18 cellular contexts compared by ENCODE assay signal in the genomic region with DNA sequence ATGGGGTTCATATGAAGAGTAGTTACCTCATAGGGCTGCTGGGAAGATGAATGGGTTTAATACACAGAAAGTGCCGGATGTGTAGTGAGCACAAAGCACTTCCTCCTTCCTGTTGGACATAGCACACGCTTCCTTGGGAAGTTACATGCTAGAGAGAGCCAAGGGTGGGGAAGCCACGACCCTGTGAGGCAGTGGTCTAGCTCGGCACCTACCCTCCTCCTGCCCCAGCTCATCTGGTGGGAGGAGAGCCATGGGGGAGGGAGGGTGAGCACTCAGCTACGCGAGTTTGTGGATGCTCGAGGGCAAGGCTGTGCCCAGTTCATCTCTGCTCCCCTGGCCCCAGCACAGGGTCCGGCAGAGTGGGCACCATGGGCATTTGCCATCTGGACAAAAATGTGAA. TPM values are rescaled to one million over a fixed set of nuclear protein-coding genes. Genes with fewer than 3 reads are reported as not detected.
DNase-seq lines count a peak whose midpoint lies in the region; ATAC-seq and TF ChIP-seq lines count a peak whose summit lies in the region.
"Had no signal": no experiment of that assay in that cellular context is flagged by ENCODE, and none has a peak within 500 bp of the region (broad histone marks: within the 10 kb centered on the region; RNA-seq: fewer than 3 reads in every experiment).

No MANE protein-coding gene starts in this region.

- no peak overlapping the region for H3K4me3 ChIP-seq in RWPE2 (ENCODE audit: severe bottlenecking)
- H3K4me3 ChIP-seq: dorsolateral prefrontal cortex, hepatocyte, thyroid gland had no signal

- H3K4me3 Mint-ChIP-seq in activated CD8-positive, alpha-beta T cell treated with anti-CD3 and anti-CD28 coated beads, Interleukin-2, amount 10 ng/mL, durations not matched to agents 7 days and 5 days: no peak overlapping the region
- H3K4me3 Mint-ChIP-seq in activated CD8-positive, alpha-beta T cell treated with anti-CD3 and anti-CD28 coated beads for 36 hours: no peak overlapping the region
- H3K4me3 Mint-ChIP-seq in effector memory CD8-positive, alpha-beta T cell: peak overlapping the region; percentile 56 to 68
- peak overlapping the region; percentile 40 for H3K4me3 Mint-ChIP-seq in stimulated activated effector memory CD8-positive, alpha-beta T cell treated with anti-CD3 and anti-CD28 coated beads, Interleukin-12 subunit alpha, Interleukin-12 subunit beta, amount 100 ng/mL, for 72 hours
- H3K4me3 Mint-ChIP-seq: HFFc6 had no signal

- no peak overlapping the region for H3K27ac ChIP-seq in RWPE2 (ENCODE audit: poor library complexity, severe bottlenecking)
- H3K27ac ChIP-seq: dorsolateral prefrontal cortex, hepatocyte, thyroid gland had no signal

- POLR2A ChIA-PET in activated CD8-positive, alpha-beta T cell treated with anti-CD3 and anti-CD28 coated beads, Interleukin-2, amount 10 ng/mL, durations not matched to agents 7 days and 5 days (lab: Charles Lee): interaction anchor here (1.1 kb wide), 2 partner anchors 10 to 12 kb away, joined by 3 to 4 read pairs; no protein-coding TSS in a partner anchor
- POLR2A ChIA-PET in activated CD8-positive, alpha-beta T cell treated with anti-CD3 and anti-CD28 coated beads for 36 hours (lab: Charles Lee): interaction anchor here (1.0 to 1.7 kb wide), 2 partner anchors 12 to 19 kb away, joined by 4 to 7 read pairs; no protein-coding TSS in a partner anchor

- H3K9me3 Mint-ChIP-seq in activated CD8-positive, alpha-beta T cell treated with anti-CD3 and anti-CD28 coated beads, Interleukin-2, amount 10 ng/mL, durations not matched to agents 7 days and 5 days (ENCODE audit: insufficient read depth): no peaks in the 10 kb centered on the region
- no peaks in the 10 kb centered on the region for H3K9me3 Mint-ChIP-seq in activated CD8-positive, alpha-beta T cell treated with anti-CD3 and anti-CD28 coated beads for 36 hours
- H3K9me3 Mint-ChIP-seq in effector memory CD8-positive, alpha-beta T cell: no peaks in the 10 kb centered on the region
- no peaks in the 10 kb centered on the region for H3K9me3 Mint-ChIP-seq in stimulated activated effector memory CD8-positive, alpha-beta T cell treated with anti-CD3 and anti-CD28 coated beads, Interleukin-12 subunit alpha, Interleukin-12 subunit beta, amount 100 ng/mL, for 72 hours
- H3K9me3 Mint-ChIP-seq: HFFc6 had no signal

- H3K36me3 ChIP-seq in RWPE2 (ENCODE audit: low read depth): no peaks in the 10 kb centered on the region
- H3K36me3 ChIP-seq: thyroid gland had no signal

- peak overlapping the region; percentile 83 for H3K27ac Mint-ChIP-seq in activated CD8-positive, alpha-beta T cell treated with anti-CD3 and anti-CD28 coated beads, Interleukin-2, amount 10 ng/mL, durations not matched to agents 7 days and 5 days
- no peak overlapping the region for H3K27ac Mint-ChIP-seq in activated CD8-positive, alpha-beta T cell treated with anti-CD3 and anti-CD28 coated beads for 36 hours
- H3K27ac Mint-ChIP-seq in effector memory CD8-positive, alpha-beta T cell: peak overlapping the region; percentile 85 to 86
- no peak overlapping the region for H3K27ac Mint-ChIP-seq in stimulated activated effector memory CD8-positive, alpha-beta T cell treated with anti-CD3 and anti-CD28 coated beads, Interleukin-12 subunit alpha, Interleukin-12 subunit beta, amount 100 ng/mL, for 72 hours
- H3K27ac Mint-ChIP-seq: HFFc6 had no signal

- H3K9me3 ChIP-seq in RWPE2 (ENCODE audit: severe bottlenecking): no peaks in the 10 kb centered on the region
- H3K9me3 ChIP-seq: thyroid gland had no signal

- no peaks in the 10 kb centered on the region for H3K27me3 ChIP-seq in RWPE2 (ENCODE audit: insufficient read depth, poor library complexity, severe bottlenecking)
- H3K27me3 ChIP-seq: dorsolateral prefrontal cortex, hepatocyte, thyroid gland had no signal

- CTCF ChIA-PET in activated CD8-positive, alpha-beta T cell treated with anti-CD3 and anti-CD28 coated beads, Interleukin-2, amount 10 ng/mL, durations not matched to agents 7 days and 5 days (lab: Charles Lee): no interaction called here
- CTCF ChIA-PET in activated CD8-positive, alpha-beta T cell treated with anti-CD3 and anti-CD28 coated beads for 36 hours (lab: Charles Lee): no interaction called here

- no peak for ATAC-seq in activated CD8-positive, alpha-beta T cell treated with anti-CD3 and anti-CD28 coated beads, Interleukin-2, amount 10 ng/mL, durations not matched to agents 7 days and 5 days
- no peak for ATAC-seq in activated CD8-positive, alpha-beta T cell treated with anti-CD3 and anti-CD28 coated beads for 36 hours
- ATAC-seq in RWPE2 (ENCODE audit: low read depth) (no peak), HG03159 (IDR thresholded peaks at IDR 0.05; ENCODE audit: unreplicated experiment) (no peak)
- no peak for ATAC-seq in effector memory CD8-positive, alpha-beta T cell (replicated peaks)
- ATAC-seq in stimulated activated effector memory CD8-positive, alpha-beta T cell treated with anti-CD3 and anti-CD28 coated beads, Interleukin-12 subunit alpha, Interleukin-12 subunit beta, amount 100 ng/mL, for 72 hours: no peak

- TF ChIP-seq CTCF in activated CD8-positive, alpha-beta T cell treated with anti-CD3 and anti-CD28 coated beads for 36 hours (IDR thresholded peaks at IDR 0.05): no peak
- no peak for TF ChIP-seq CTCF in RWPE2 (IDR thresholded peaks at IDR 0.05; ENCODE audit: poor library complexity, severe bottlenecking)

- H3K27me3 Mint-ChIP-seq in activated CD8-positive, alpha-beta T cell treated with anti-CD3 and anti-CD28 coated beads, Interleukin-2, amount 10 ng/mL, durations not matched to agents 7 days and 5 days (ENCODE audit: low read depth): no peaks in the 10 kb centered on the region
- H3K27me3 Mint-ChIP-seq in activated CD8-positive, alpha-beta T cell treated with anti-CD3 and anti-CD28 coated beads for 36 hours: no peaks in the 10 kb centered on the region
- H3K27me3 Mint-ChIP-seq in effector memory CD8-positive, alpha-beta T cell: no peaks in the 10 kb centered on the region

- H3K36me3 Mint-ChIP-seq in activated CD8-positive, alpha-beta T cell treated with anti-CD3 and anti-CD28 coated beads, Interleukin-2, amount 10 ng/mL, durations not matched to agents 7 days and 5 days (ENCODE audit: low read depth): no peaks in the 10 kb centered on the region
- no peaks in the 10 kb centered on the region for H3K36me3 Mint-ChIP-seq in activated CD8-positive, alpha-beta T cell treated with anti-CD3 and anti-CD28 coated beads for 36 hours (ENCODE audit: low read depth)
- peaks cover 9% of the 10 kb centered on the region for H3K36me3 Mint-ChIP-seq in effector memory CD8-positive, alpha-beta T cell (ENCODE audit: insufficient read depth)
- peaks cover 15% of the 10 kb centered on the region for H3K36me3 Mint-ChIP-seq in stimulated activated effector memory CD8-positive, alpha-beta T cell treated with anti-CD3 and anti-CD28 coated beads, Interleukin-12 subunit alpha, Interleukin-12 subunit beta, amount 100 ng/mL, for 72 hours

- intact Hi-C loops in activated CD8-positive, alpha-beta T cell treated with anti-CD3 and anti-CD28 coated beads for 36 hours (cut with micrococcal nuclease): no loop called here

- peaks cover 2% of the 10 kb centered on the region for H3K4me1 ChIP-seq in RWPE2 (ENCODE audit: insufficient read depth, poor library complexity, severe bottlenecking)
- H3K4me1 ChIP-seq: thyroid gland had no signal

- no peak for DNase-seq in activated CD8-positive, alpha-beta T cell treated with anti-CD3 and anti-CD28 coated beads, Interleukin-2, amount 10 ng/mL, durations not matched to agents 7 days and 5 days
- DNase-seq in activated CD8-positive, alpha-beta T cell treated with anti-CD3 and anti-CD28 coated beads for 36 hours: no peak
- DNase-seq in RWPE2 (ENCODE audit: low spot score): peak; percentile 21
- DNase-seq in effector memory CD8-positive, alpha-beta T cell: no peak
- DNase-seq in stimulated activated effector memory CD8-positive, alpha-beta T cell treated with anti-CD3 and anti-CD28 coated beads, Interleukin-12 subunit alpha, Interleukin-12 subunit beta, amount 100 ng/mL, for 72 hours (ENCODE audit: low spot score in 2 of 2): no peak
- DNase-seq in NCI-H774 (lab: John Stamatoyannopoulos, UW): no peak
- no peak for DNase-seq in NCI-H510A (lab: John Stamatoyannopoulos, UW)
- DNase-seq: ACHN, HFFc6, KG1, NCI-H1694, NCI-H524 treated with DMSO at 0.1 percent for 48 hours, posterior cingulate gyrus, RPMI8226, thyroid gland had no signal

- H3K4me1 Mint-ChIP-seq in activated CD8-positive, alpha-beta T cell treated with anti-CD3 and anti-CD28 coated beads, Interleukin-2, amount 10 ng/mL, durations not matched to agents 7 days and 5 days (ENCODE audit: low read depth): peaks cover 79% of the 10 kb centered on the region
- peaks cover 78% of the 10 kb centered on the region for H3K4me1 Mint-ChIP-seq in activated CD8-positive, alpha-beta T cell treated with anti-CD3 and anti-CD28 coated beads for 36 hours (ENCODE audit: low read depth)
- peaks cover 63 to 65% of the 10 kb centered on the region in 2 donors for H3K4me1 Mint-ChIP-seq in effector memory CD8-positive, alpha-beta T cell (ENCODE audit: low read depth in 2 of 2)
- peaks cover 87% of the 10 kb centered on the region for H3K4me1 Mint-ChIP-seq in stimulated activated effector memory CD8-positive, alpha-beta T cell treated with anti-CD3 and anti-CD28 coated beads, Interleukin-12 subunit alpha, Interleukin-12 subunit beta, amount 100 ng/mL, for 72 hours

RNA-seq across cellular contexts. Expression of a gene that starts 43.6 kb away (rescaled TPM):
- total RNA-seq in activated CD8-positive, alpha-beta T cell treated with anti-CD3 and anti-CD28 coated beads, Interleukin-2, amount 10 ng/mL, durations not matched to agents 7 days and 5 days: 10 to 100 TPM; 19.9 to 20.9 TPM
- 10 to 100 TPM; 20.2 to 21.8 TPM for total RNA-seq in activated CD8-positive, alpha-beta T cell treated with anti-CD3 and anti-CD28 coated beads for 36 hours

Comparison
In these comparisons a context has a peak if more than half of its experiments do, and no peak if none do; other contexts are left out.
1. H3K27ac Mint-ChIP-seq: peak in activated CD8-positive, alpha-beta T cell treated with anti-CD3 and anti-CD28 coated beads, Interleukin-2, amount 10 ng/mL, durations not matched to agents 7 days and 5 days (single experiment) and effector memory CD8-positive, alpha-beta T cell (2 of 2); none in activated CD8-positive, alpha-beta T cell treated with anti-CD3 and anti-CD28 coated beads for 36 hours (single experiment) and stimulated activated effector memory CD8-positive, alpha-beta T cell treated with anti-CD3 and anti-CD28 coated beads, Interleukin-12 subunit alpha, Interleukin-12 subunit beta, amount 100 ng/mL, for 72 hours (single experiment).
2. H3K4me3 Mint-ChIP-seq: peak in effector memory CD8-positive, alpha-beta T cell (2 of 2) and stimulated activated effector memory CD8-positive, alpha-beta T cell treated with anti-CD3 and anti-CD28 coated beads, Interleukin-12 subunit alpha, Interleukin-12 subunit beta, amount 100 ng/mL, for 72 hours (single experiment); none in activated CD8-positive, alpha-beta T cell treated with anti-CD3 and anti-CD28 coated beads, Interleukin-2, amount 10 ng/mL, durations not matched to agents 7 days and 5 days (single experiment) and activated CD8-positive, alpha-beta T cell treated with anti-CD3 and anti-CD28 coated beads for 36 hours (single experiment).